8 cellular contexts compared by ENCODE assay signal in the genomic region with DNA sequence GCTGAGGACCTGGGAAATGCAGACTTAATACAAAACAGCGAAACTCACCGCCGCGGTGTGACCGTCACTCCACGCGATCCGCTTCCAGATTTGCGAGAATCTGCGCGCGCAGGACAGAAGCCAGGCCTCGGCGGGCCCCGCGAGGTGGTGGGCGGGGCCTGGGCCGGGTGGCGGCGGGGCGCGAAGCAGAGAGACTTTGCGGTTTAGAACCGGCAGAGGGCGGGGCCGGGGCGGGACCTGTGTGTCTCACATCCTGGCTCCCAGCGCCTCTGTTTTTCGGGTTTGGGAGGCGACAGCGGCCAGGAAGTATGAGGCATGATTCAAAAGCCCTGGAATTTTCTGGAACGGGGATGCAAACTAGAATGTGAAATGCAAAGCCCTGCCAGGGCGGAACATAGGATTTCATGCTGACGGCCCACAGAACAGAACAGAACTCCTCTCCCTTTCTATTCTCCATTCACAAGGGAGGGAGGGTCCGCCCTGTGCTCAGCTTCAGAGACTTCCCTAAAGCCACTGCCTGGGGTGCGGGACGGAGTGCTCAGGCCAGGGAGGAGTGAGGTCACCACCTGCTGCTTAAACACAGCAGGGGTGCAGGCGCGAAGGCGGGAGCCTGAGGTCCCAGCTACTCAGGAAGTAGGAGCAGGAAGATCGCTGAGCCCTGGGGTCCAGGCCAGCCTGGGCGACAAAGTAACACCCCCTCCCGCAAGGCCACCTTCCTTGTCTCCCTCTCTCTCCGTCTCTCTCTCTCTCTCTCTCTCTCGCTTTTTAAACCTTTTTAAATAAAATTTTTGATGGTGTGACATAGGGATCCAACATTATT. TPM values are rescaled to one million over a fixed set of nuclear protein-coding genes. Genes with fewer than 3 reads are reported as not detected.
DNase-seq lines count a peak whose midpoint lies in the region; ATAC-seq and TF ChIP-seq lines count a peak whose summit lies in the region.

No MANE protein-coding gene starts in this region.

- peaks cover 10 to 38% (median 19%) of the 10 kb centered on the region in 11 experiments; a peak in 15 of 22 replicates for H3K9me3 ChIP-seq in BLaER1 treated with 17β-estradiol and CSF1 and Interleukin-3, amounts not matched to agents 10 nM and 100 nM (replicated peaks in 1 of 11)
- no peaks in the 10 kb centered on the region for H3K9me3 ChIP-seq in mesodermal cell (ENCODE audit: control insufficient read depth, low read length)

- H3K9me3 Mint-ChIP-seq in endothelial cell (ENCODE audit: unreplicated experiment), result no peaks in the 10 kb centered on the region

- WGBS in mesodermal cell (ENCODE audit: insufficient coverage in 2 of 2), 2 experiments, result 0 to 1% methylated on average over 26 to 37 of the region's 45 CpGs

- H3K4me3 ChIP-seq in BLaER1 treated with 17β-estradiol and CSF1 and Interleukin-3, amounts not matched to agents 10 nM and 100 nM, result peak overlapping the region; percentile 69 to 87 (median 78)
- peak overlapping the region; percentile 83 for H3K4me3 ChIP-seq in mesodermal cell (ENCODE audit: extremely low read depth, insufficient read depth, low read length, poor library complexity, severe bottlenecking)

- peak overlapping the region; percentile 92 for H3K4me3 Mint-ChIP-seq in endothelial cell (ENCODE audit: unreplicated experiment)

- peaks cover 10% of the 10 kb centered on the region for H3K36me3 Mint-ChIP-seq in endothelial cell (ENCODE audit: low read depth, unreplicated experiment)

- TF ChIP-seq CTCF in endothelial cell (IDR thresholded peaks at IDR 0.05; ENCODE audit: unreplicated experiment), result peak; percentile 63

- H3K27me3 ChIP-seq in BLaER1 treated with 17β-estradiol and CSF1 and Interleukin-3, amounts not matched to agents 10 nM and 100 nM, result no peaks in the 10 kb centered on the region

- H3K27ac Mint-ChIP-seq in endothelial cell (ENCODE audit: unreplicated experiment), result peak overlapping the region; percentile 94

- H3K27ac ChIP-seq in BLaER1 treated with 17β-estradiol and CSF1 and Interleukin-3, amounts not matched to agents 10 nM and 100 nM, result peak overlapping the region; percentile 68 to 89 (median 82)
- H3K27ac ChIP-seq in mesodermal cell (ENCODE audit: low read depth, low read length, severe bottlenecking), result peak overlapping the region; percentile 95

- peak overlapping the region; percentile 84 to 99 (median 94) for H3K4me2 ChIP-seq in BLaER1 treated with 17β-estradiol and CSF1 and Interleukin-3, amounts not matched to agents 10 nM and 100 nM

- peak; percentile 91 for DNase-seq in HPDE6-E6E7 (ENCODE audit: extremely low spot score)
- peak; percentile 73 to 89 for DNase-seq in NOMO-1 (lab: John Stamatoyannopoulos, UW; ENCODE audit: unreplicated experiment in 2 of 2)
- peak; percentile 93 for DNase-seq in activated CD8-positive, alpha-beta memory T cell treated with anti-CD3 and anti-CD28 coated beads, Interleukin-2, amount 50 U/mL, for 48 hours
- peak; percentile 94 for DNase-seq in endothelial cell (ENCODE audit: low spot score)
- peak; percentile 89 for DNase-seq in stimulated activated CD8-positive, alpha-beta memory T cell treated with anti-CD3 and anti-CD28 coated beads, Interleukin-15, amount 100 ng/mL, for 1 hour (ENCODE audit: low read depth)

- peaks cover 10% of the 10 kb centered on the region for H3K27me3 Mint-ChIP-seq in endothelial cell (ENCODE audit: unreplicated experiment)

- H3K9ac ChIP-seq in BLaER1 treated with 17β-estradiol and CSF1 and Interleukin-3, amounts not matched to agents 10 nM and 100 nM, result peak overlapping the region; percentile 76 to 92 (median 88)

- H3K36me3 ChIP-seq in BLaER1 treated with 17β-estradiol and CSF1 and Interleukin-3, amounts not matched to agents 10 nM and 100 nM, result peaks cover 0 to 21% (median 10%) of the 10 kb centered on the region in 11 experiments; a peak in 16 of 22 replicates
- H3K36me3 ChIP-seq in mesodermal cell (ENCODE audit: control insufficient read depth, insufficient read depth, low read length), result peaks cover 19% of the 10 kb centered on the region

- H4K20me1 ChIP-seq in BLaER1 treated with 17β-estradiol and CSF1 and Interleukin-3, amounts not matched to agents 10 nM and 100 nM, result peaks cover 0 to 8% (median 0%) of the 10 kb centered on the region in 11 experiments; a peak in 1 of 22 replicates

- peak; percentile 83 for ATAC-seq in GM19395 (IDR thresholded peaks at IDR 0.05; ENCODE audit: unreplicated experiment)

- peaks cover 20% of the 10 kb centered on the region for H3K4me1 Mint-ChIP-seq in endothelial cell (ENCODE audit: unreplicated experiment)

- H3K4me1 ChIP-seq in BLaER1 treated with 17β-estradiol and CSF1 and Interleukin-3, amounts not matched to agents 10 nM and 100 nM, result peaks cover 23 to 32% (median 29%) of the 10 kb centered on the region in 10 experiments
- H3K4me1 ChIP-seq in mesodermal cell (ENCODE audit: control insufficient read depth, insufficient read depth, low read length, poor library complexity, severe bottlenecking), result peaks cover 25% of the 10 kb centered on the region

RNA-seq across cellular contexts. Expression of a gene that starts 44.2 kb away (rescaled TPM):
- 29.9 TPM for total RNA-seq in endothelial cell (ENCODE audit: unreplicated experiment)
- 15.5 TPM for polyA plus RNA-seq in mesodermal cell (2013, experiment 1 of 2)
- polyA plus RNA-seq in mesodermal cell (2013, experiment 2 of 2), result 18.1 TPM

RNA-seq across cellular contexts. Expression of a gene that starts 52.5 kb away (rescaled TPM):
- 40.0 TPM for total RNA-seq in endothelial cell (ENCODE audit: unreplicated experiment)
- polyA plus RNA-seq in mesodermal cell (2013, experiment 1 of 2), result 72.5 TPM
- 86.4 TPM for polyA plus RNA-seq in mesodermal cell (2013, experiment 2 of 2)

Comparison
In these comparisons a context has a peak if more than half of its experiments do, and no peak if none do; other contexts are left out.
1. Peak in every context shown above with its lines: DNase-seq, ATAC-seq, H3K4me3 ChIP-seq and H3K27ac ChIP-seq.